In genomic region chr12:49129332-49130150, GRCh38 we compare ENCODE assay signal across 8 cellular contexts. TPM values are rescaled to one million over a fixed set of nuclear protein-coding genes. Genes with fewer than 3 reads are reported as not detected.
A peak's percentile ranks its signal among the peaks of the same experiment; 100 is the strongest.
DNase-seq lines count a peak whose midpoint lies in the region; FAIRE-seq and TF ChIP-seq lines count a peak whose summit lies in the region.

No MANE protein-coding gene starts in this region.

- H3K9me3 ChIP-seq in adrenal gland (replicated peaks in 1 of 3) (no peaks in the 10 kb centered on the region), keratinocyte (ENCODE audit: control insufficient read depth, low read depth, low read length) (no peaks in the 10 kb centered on the region), suprapubic skin (no peaks in the 10 kb centered on the region)

- intact Hi-C loops in adrenal gland (cut with DNase I) = loop anchor here (5.0 to 10.0 kb wide), 5 partner anchors 55 to 105 kb away; partner anchors contain the start of genes KMT2D (in 2 of the 2), RHEBL1 (in 2 of the 2) and TUBA1A (in 2 of the 2)

- H3K4me3 ChIP-seq in adrenal gland (peak overlapping the region in 2 of 4 donors; percentile 75 to 86), keratinocyte (ENCODE audit: control insufficient read depth in 2 of 3, extremely low read depth in 1 of 3, insufficient read depth in 2 of 3, low read depth in 1 of 3, low read length in 3 of 3) (peak overlapping the region; percentile 96 to 99 (median 99)), suprapubic skin (peak overlapping the region; percentile 90)

- peaks cover 44% of the 10 kb centered on the region for H3K36me3 Mint-ChIP-seq in T-helper 1 cell treated with Interleukin-12 subunit alpha and Interleukin-12 subunit beta and Interleukin-4 antibody, amounts not matched to agents 30 μg/mL and 1 μg/mL, for 36 hours (ENCODE audit: low read depth)

- peaks cover 8% of the 10 kb centered on the region for H4K20me1 ChIP-seq in keratinocyte (ENCODE audit: control insufficient read depth, extremely low read depth, insufficient read depth, low read length)

- peaks cover 22% of the 10 kb centered on the region for H3K79me2 ChIP-seq in keratinocyte (ENCODE audit: control insufficient read depth, insufficient read depth, low read length)

- peaks cover 42% of the 10 kb centered on the region for H3K4me1 Mint-ChIP-seq in T-helper 1 cell treated with Interleukin-12 subunit alpha and Interleukin-12 subunit beta and Interleukin-4 antibody, amounts not matched to agents 30 μg/mL and 1 μg/mL, for 36 hours (ENCODE audit: low read depth)

- TF ChIP-seq EP300 in suprapubic skin (IDR thresholded peaks at IDR 0.05) = no peak

- H3K27me3 Mint-ChIP-seq in T-helper 1 cell treated with Interleukin-12 subunit alpha and Interleukin-12 subunit beta and Interleukin-4 antibody, amounts not matched to agents 30 μg/mL and 1 μg/mL, for 36 hours (ENCODE audit: low read depth) = no peaks in the 10 kb centered on the region

- H3K27ac Mint-ChIP-seq in T-helper 1 cell treated with Interleukin-12 subunit alpha and Interleukin-12 subunit beta and Interleukin-4 antibody, amounts not matched to agents 30 μg/mL and 1 μg/mL, for 36 hours = peak overlapping the region; percentile 98

- peak overlapping the region; percentile 87 for H3K4me2 ChIP-seq in keratinocyte (ENCODE audit: control insufficient read depth, extremely low read depth, insufficient read depth, low read depth, low read length)

- dilution Hi-C loops in keratinocyte (cut with MboI; ENCODE audit: extremely low pct_ligation_motif_present, low sequenced_read_pairs) = no loop called here

- H3K36me3 ChIP-seq in adrenal gland (replicated peaks in 1 of 2) = peaks cover 0 to 29% of the 10 kb centered on the region in 2 donors
- peaks cover 8 to 21% of the 10 kb centered on the region in 2 experiments for H3K36me3 ChIP-seq in keratinocyte (ENCODE audit: control insufficient read depth in 2 of 2, extremely low read depth in 1 of 2, insufficient read depth in 2 of 2, low read length in 2 of 2)
- peaks cover 25% of the 10 kb centered on the region for H3K36me3 ChIP-seq in suprapubic skin

- H3K27ac ChIP-seq in adrenal gland (peak overlapping the region in 4 of 5 donors; percentile 97 to 99 (median 98)), keratinocyte (ENCODE audit: control insufficient read depth, insufficient read depth, low read length) (peak overlapping the region; percentile 99), suprapubic skin (peak overlapping the region; percentile 99)

- H3K9ac ChIP-seq in keratinocyte (ENCODE audit: control insufficient read depth, extremely low read depth, insufficient read depth, low read length) = peak overlapping the region; percentile 100

- no peak for TF ChIP-seq CTCF in adrenal gland (IDR thresholded peaks at IDR 0.05)
- TF ChIP-seq CTCF in keratinocyte (optimal IDR thresholded peaks at IDR 0.05 in 1 of 3, IDR thresholded peaks at IDR 0.05 in 1 of 3, conservative IDR thresholded peaks at IDR 0.05 in 1 of 3; ENCODE audit: extremely low read depth in 1 of 3, insufficient read depth in 2 of 3, low read length in 3 of 3) = no peak
- no peak for TF ChIP-seq CTCF in suprapubic skin (IDR thresholded peaks at IDR 0.05)

- H3K9me1 ChIP-seq in keratinocyte (ENCODE audit: control insufficient read depth, extremely low read depth, insufficient read depth, low read length) = no peaks in the 10 kb centered on the region

- no peaks in the 10 kb centered on the region for H3K27me3 ChIP-seq in adrenal gland
- H3K27me3 ChIP-seq in keratinocyte (ENCODE audit: control insufficient read depth, extremely low read depth, insufficient read depth, low read length) = no peaks in the 10 kb centered on the region
- no peaks in the 10 kb centered on the region for H3K27me3 ChIP-seq in suprapubic skin

- no peaks in the 10 kb centered on the region for H3K9me3 Mint-ChIP-seq in T-helper 1 cell treated with Interleukin-12 subunit alpha and Interleukin-12 subunit beta and Interleukin-4 antibody, amounts not matched to agents 30 μg/mL and 1 μg/mL, for 36 hours

- TF ChIP-seq POLR2A in adrenal gland (IDR thresholded peaks at IDR 0.05) (no peak), suprapubic skin (IDR thresholded peaks at IDR 0.05) (no peak)

- peak overlapping the region; percentile 96 for H3K4me3 Mint-ChIP-seq in T-helper 1 cell treated with Interleukin-12 subunit alpha and Interleukin-12 subunit beta and Interleukin-4 antibody, amounts not matched to agents 30 μg/mL and 1 μg/mL, for 36 hours

- peak overlapping the region; percentile 13 for H2AFZ ChIP-seq in keratinocyte (ENCODE audit: control insufficient read depth, low read length)

- peaks cover 11 to 27% of the 10 kb centered on the region in 2 donors for H3K4me1 ChIP-seq in adrenal gland (replicated peaks in 1 of 2)
- H3K4me1 ChIP-seq in keratinocyte (ENCODE audit: control insufficient read depth, extremely low read depth, insufficient read depth, low read length) = peaks cover 22% of the 10 kb centered on the region
- peaks cover 37% of the 10 kb centered on the region for H3K4me1 ChIP-seq in suprapubic skin

- whole genome bisulfite sequencing in adrenal gland, 4 donors = 41 to 47% (median 43%) methylated on average over 18 of the region's 18 CpGs
- whole genome bisulfite sequencing in suprapubic skin = 34% methylated on average over 17 of the region's 18 CpGs

- no peak for FAIRE-seq in keratinocyte (lab: Jason Lieb, UNC)

- DNase-seq in T-helper 1 cell (no peak), adrenal gland (peak; percentile 19 to 68 (median 38)), keratinocyte (ENCODE audit: low read depth, low spot score) (no peak), suprapubic skin (ENCODE audit: low spot score in 2 of 2) (no peak), HPDE6-E6E7 (ENCODE audit: extremely low spot score) (no peak), putamen (ENCODE audit: low spot score) (no peak), GM19238 (ENCODE audit: insufficient read length, low spot score) (no peak)

RNA-seq across cellular contexts. Expression of gene TUBA1B, which starts 1.7 kb away (rescaled TPM):
- total RNA-seq in adrenal gland (100 to 1,000 TPM; 174 to 669 (median 377) TPM), suprapubic skin (100 to 1,000 TPM; 240 to 523 (median 441) TPM)
- polyA plus RNA-seq in adrenal gland (100 to 1,000 TPM; 190 to 830 (median 244) TPM), keratinocyte (1,122 to 2,676 TPM (median 2,055 TPM) in 3 replicates)
- 41.5 TPM for polyA plus RNA-seq in keratinocyte (2011; ENCODE audit: low read depth)
- 1,432 and 1,444 TPM in 2 replicates for polyA plus RNA-seq in keratinocyte (2011; cell fraction: cytosol; rRNA removed)
- polyA plus RNA-seq in keratinocyte (2011; cell fraction: nucleus; rRNA removed) = 847 and 904 TPM in 2 replicates
- 266 and 1,477 TPM in 2 replicates for polyA plus RNA-seq in keratinocyte (2012; ENCODE audit: low replicate concordance)
- 1,956 to 3,195 TPM (median 2,566 TPM) in 3 replicates for polyA minus RNA-seq in keratinocyte
- 1,040 TPM for polyA minus RNA-seq in keratinocyte (2011; cell fraction: cytosol; rRNA and poly(A)+ RNA removed)
- 326 and 464 TPM in 2 replicates for polyA minus RNA-seq in keratinocyte (2011; cell fraction: nucleus; rRNA and poly(A)+ RNA removed)

RNA-seq across cellular contexts. Expression of gene LMBR1L, which starts 18.9 kb away (rescaled TPM):
- total RNA-seq in adrenal gland (10 to 100 TPM; 20.6 to 97.7 (median 74.3) TPM), suprapubic skin (100 to 1,000 TPM in 1 of 4 donors, 10 to 100 TPM in 3; 25.3 to 152 (median 62.3) TPM)
- polyA plus RNA-seq in adrenal gland (100 to 1,000 TPM in 2 of 3 donors, 10 to 100 TPM in 1; 30.3 to 136 (median 121) TPM), keratinocyte (22.9 to 30.1 TPM (median 28.0 TPM) in 3 replicates)
- polyA plus RNA-seq in keratinocyte (2011; ENCODE audit: low read depth) = 9.5 TPM
- polyA plus RNA-seq in keratinocyte (2011; cell fraction: cytosol; rRNA removed) = 12.1 and 14.6 TPM in 2 replicates
- polyA plus RNA-seq in keratinocyte (2011; cell fraction: nucleus; rRNA removed) = 85.8 and 90.5 TPM in 2 replicates
- 18.5 and 27.8 TPM in 2 replicates for polyA plus RNA-seq in keratinocyte (2012; ENCODE audit: low replicate concordance)
- polyA minus RNA-seq in keratinocyte = 46.4 to 72.0 TPM (median 51.2 TPM) in 3 replicates
- polyA minus RNA-seq in keratinocyte (2011; cell fraction: cytosol; rRNA and poly(A)+ RNA removed) = 23.4 TPM
- 26.6 and 43.3 TPM in 2 replicates for polyA minus RNA-seq in keratinocyte (2011; cell fraction: nucleus; rRNA and poly(A)+ RNA removed)

RNA-seq across cellular contexts. Expression of gene DHH, which starts 34.9 kb away (rescaled TPM):
- total RNA-seq in adrenal gland = 1 to 10 TPM in 1 of 8 donors, under 1 TPM in 7; 0.18 to 1.0 (median 0.50) TPM
- polyA plus RNA-seq in adrenal gland = under 1 TPM; 0.13 to 0.84 (median 0.16) TPM
- not detected in 3 replicates for polyA plus RNA-seq in keratinocyte
- polyA plus RNA-seq in keratinocyte (2011; ENCODE audit: low read depth) = not detected
- not detected in 2 replicates for polyA plus RNA-seq in keratinocyte (2011; cell fraction: cytosol; rRNA removed)
- polyA plus RNA-seq in keratinocyte (2011; cell fraction: nucleus; rRNA removed) = 0.03 TPM in 1 of 2 replicates, not detected in the other
- polyA plus RNA-seq in keratinocyte (2012; ENCODE audit: low replicate concordance) = 0.06 TPM in 1 of 2 replicates, not detected in the other
- not detected in 3 replicates for polyA minus RNA-seq in keratinocyte
- not detected for polyA minus RNA-seq in keratinocyte (2011; cell fraction: cytosol; rRNA and poly(A)+ RNA removed)
- polyA minus RNA-seq in keratinocyte (2011; cell fraction: nucleus; rRNA and poly(A)+ RNA removed) = not detected in 2 replicates
- under 1 TPM; 0.15 to 0.47 (median 0.42) TPM for total RNA-seq in suprapubic skin

RNA-seq across cellular contexts. Expression of gene TUBA1A, which starts 59.3 kb away (rescaled TPM):
- total RNA-seq in adrenal gland (100 to 1,000 TPM in 6 of 8 donors, 10 to 100 TPM in 2; 59.1 to 227 (median 144) TPM), suprapubic skin (100 to 1,000 TPM in 3 of 4 donors, 10 to 100 TPM in 1; 70.0 to 251 (median 181) TPM)
- polyA plus RNA-seq in adrenal gland (100 to 1,000 TPM in 1 of 3 donors, 10 to 100 TPM in 2; 64.7 to 235 (median 81.1) TPM), keratinocyte (288 to 427 TPM (median 375 TPM) in 3 replicates)
- 4.9 TPM for polyA plus RNA-seq in keratinocyte (2011; ENCODE audit: low read depth)
- 403 and 455 TPM in 2 replicates for polyA plus RNA-seq in keratinocyte (2011; cell fraction: cytosol; rRNA removed)
- polyA plus RNA-seq in keratinocyte (2011; cell fraction: nucleus; rRNA removed) = 408 and 416 TPM in 2 replicates
- 22.9 and 241 TPM in 2 replicates for polyA plus RNA-seq in keratinocyte (2012; ENCODE audit: low replicate concordance)
- 366 to 623 TPM (median 568 TPM) in 3 replicates for polyA minus RNA-seq in keratinocyte
- 265 TPM for polyA minus RNA-seq in keratinocyte (2011; cell fraction: cytosol; rRNA and poly(A)+ RNA removed)
- 161 TPM in 2 replicates for polyA minus RNA-seq in keratinocyte (2011; cell fraction: nucleus; rRNA and poly(A)+ RNA removed)

RNA-seq across cellular contexts. Expression of gene RHEBL1, which starts 59.8 kb away (rescaled TPM):
- total RNA-seq in adrenal gland (1 to 10 TPM in 1 of 8 donors, under 1 TPM in 3, not detected in 4; 0.28 to 1.8 (median 0.34) TPM), suprapubic skin (1 to 10 TPM; 1.1 to 3.6 (median 1.6) TPM)
- polyA plus RNA-seq in adrenal gland (under 1 TPM; 0.26 to 0.71 (median 0.32) TPM), keratinocyte (0.31 to 0.63 TPM (median 0.51 TPM) in 3 replicates)
- 0.35 TPM for polyA plus RNA-seq in keratinocyte (2011; ENCODE audit: low read depth)
- polyA plus RNA-seq in keratinocyte (2011; cell fraction: cytosol; rRNA removed) = 0.30 and 0.44 TPM in 2 replicates
- 0.47 and 0.59 TPM in 2 replicates for polyA plus RNA-seq in keratinocyte (2011; cell fraction: nucleus; rRNA removed)
- 0.55 and 0.86 TPM in 2 replicates for polyA plus RNA-seq in keratinocyte (2012; ENCODE audit: low replicate concordance)
- 0.16 to 1.0 TPM (median 0.92 TPM) in 3 replicates for polyA minus RNA-seq in keratinocyte
- not detected for polyA minus RNA-seq in keratinocyte (2011; cell fraction: cytosol; rRNA and poly(A)+ RNA removed)
- polyA minus RNA-seq in keratinocyte (2011; cell fraction: nucleus; rRNA and poly(A)+ RNA removed) = not detected in 2 replicates

Comparison
In these comparisons a context has a peak if more than half of its experiments do, and no peak if none do; other contexts are left out.
1. DNase-seq: peak in adrenal gland (7 of 7); none in T-helper 1 cell (0 of 5), keratinocyte (single experiment), suprapubic skin (0 of 2), HPDE6-E6E7 (single experiment), putamen (single experiment) and GM19238 (single experiment).
2. Peak in every context shown above with its lines, with median percentiles within 50 percentile points of each other: H3K27ac ChIP-seq.